Comparison of ENCODE assay signal across 9 cellular contexts in genomic region chr20:43409041-43409913, GRCh38. TPM values are rescaled to one million over a fixed set of nuclear protein-coding genes. Genes with fewer than 3 reads are reported as not detected.
DNase-seq lines count a peak whose midpoint lies in the region; ATAC-seq and TF ChIP-seq lines count a peak whose summit lies in the region.
"Had no signal": no experiment of that assay in that cellular context is flagged by ENCODE, and none has a peak within 500 bp of the region (broad histone marks: within the 10 kb centered on the region; RNA-seq: fewer than 3 reads in every experiment).

No MANE protein-coding gene starts in this region.

- no peaks in the 10 kb centered on the region for H3K36me3 ChIP-seq in MG63
- no peaks in the 10 kb centered on the region for H3K36me3 ChIP-seq in lower lobe of right lung

- H3K4me3 ChIP-seq in MG63 (no peak overlapping the region), lower lobe of right lung (no peak overlapping the region)

- peak; percentile 61 for TF ChIP-seq CTCF in lower lobe of right lung (IDR thresholded peaks at IDR 0.05)

- no peaks in the 10 kb centered on the region for H3K4me1 ChIP-seq in lower lobe of right lung

- DNase-seq in activated CD4-positive, alpha-beta T cell treated with anti-CD3 and anti-CD28 coated beads for 48 hours, result peak; percentile 21
- no peak for DNase-seq in activated CD4-positive, alpha-beta T cell treated with anti-CD3 and anti-CD28 coated beads for 1 hour
- DNase-seq in MG63 (peak; percentile 28), amniotic epithelial cell (ENCODE audit: low read depth) (peak; percentile 34), lower lobe of right lung (no peak)
- DNase-seq: activated naive CD8-positive, alpha-beta T cell treated with anti-CD3 and anti-CD28 coated beads, Interleukin-2, amount 10 ng/mL, durations not matched to agents 7 days and 5 days had no signal

- intact Hi-C loops in lower lobe of right lung (cut with DNase I), result no loop called here

- peaks cover 11% of the 10 kb centered on the region for H3K9me3 ChIP-seq in MG63
- no peaks in the 10 kb centered on the region for H3K9me3 ChIP-seq in lower lobe of right lung

- H3K27ac ChIP-seq in lower lobe of right lung, result no peak overlapping the region

- H3K27me3 ChIP-seq in MG63 (peaks cover 13% of the 10 kb centered on the region), lower lobe of right lung (ENCODE audit: low read depth) (peaks cover 8% of the 10 kb centered on the region)

- ATAC-seq in lower lobe of right lung (no peak), HG02678 (IDR thresholded peaks at IDR 0.05; ENCODE audit: unreplicated experiment) (no peak), GM21360 (IDR thresholded peaks at IDR 0.05; ENCODE audit: unreplicated experiment) (no peak), GM21423 (IDR thresholded peaks at IDR 0.05; ENCODE audit: unreplicated experiment) (no peak)

RNA-seq across cellular contexts. Expression of gene SRSF6, which starts 48.4 kb away (rescaled TPM):
- 16.3 and 22.1 TPM in 2 replicates for total RNA-seq in MG63 (2014; rRNA removed; shearing (Covaris generic); ENCODE audit: low replicate concordance)
- total RNA-seq in lower lobe of right lung, result 145 TPM

Comparison
In these comparisons a context has a peak if more than half of its experiments do, and no peak if none do; other contexts are left out.
1. DNase-seq: peak in activated CD4-positive, alpha-beta T cell treated with anti-CD3 and anti-CD28 coated beads for 48 hours (single experiment), MG63 (single experiment) and amniotic epithelial cell (single experiment); none in activated CD4-positive, alpha-beta T cell treated with anti-CD3 and anti-CD28 coated beads for 1 hour (single experiment) and lower lobe of right lung (single experiment).